In the genomic region with DNA sequence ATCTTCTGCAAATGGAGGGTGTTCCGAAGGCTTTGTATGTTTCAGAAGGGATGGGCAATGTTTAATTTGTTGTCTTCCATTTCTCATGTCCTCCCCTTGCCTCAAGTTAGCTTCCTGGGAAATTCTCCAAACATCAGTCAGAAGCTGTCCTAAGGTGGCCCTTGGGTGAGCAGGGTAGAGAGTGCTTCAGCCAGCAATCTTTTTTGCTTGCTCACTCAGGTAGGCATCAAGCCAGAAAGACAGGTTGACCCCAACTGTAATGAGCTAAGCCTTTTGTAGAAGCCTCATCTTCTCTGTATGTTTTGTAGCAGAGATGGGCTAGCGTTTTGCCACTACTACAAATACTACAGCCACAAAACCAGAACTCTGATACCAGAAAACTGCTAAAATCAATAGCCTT, we compare ENCODE assay signal across 17 cellular contexts.
DNase-seq lines count a peak whose midpoint lies in the region; FAIRE-seq and TF ChIP-seq lines count a peak whose summit lies in the region.
"Had no signal": no experiment of that assay in that cellular context is flagged by ENCODE, and none has a peak within 500 bp of the region (broad histone marks: within the 10 kb centered on the region; RNA-seq: fewer than 3 reads in every experiment).

No MANE protein-coding gene starts in this region.

- peak overlapping the region in 1 of 7 donors; percentile 59 for H3K4me3 Mint-ChIP-seq in CD8-positive, alpha-beta memory T cell
- H3K4me3 Mint-ChIP-seq in immature natural killer cell: peak overlapping the region in 1 of 5 donors; percentile 36

- intact Hi-C loops in testis (cut with DNase I; ENCODE audit: low total_unique reads): no loop called here

- 88 to 92% methylated on average over 2 of the region's 2 CpGs for WGBS in testis, 2 donors
- 87 to 98% (median 92%) methylated on average over 2 of the region's 2 CpGs for WGBS in small intestine, 3 donors

- H3K9me3 Mint-ChIP-seq in CD8-positive, alpha-beta memory T cell: peaks cover 0 to 3% (median 0%) of the 10 kb centered on the region in 5 donors
- H3K9me3 Mint-ChIP-seq in immature natural killer cell: no peaks in the 10 kb centered on the region

- H3K4me1 Mint-ChIP-seq in CD8-positive, alpha-beta memory T cell: peaks cover 6 to 25% (median 11%) of the 10 kb centered on the region in 3 donors
- peaks cover 0 to 8% of the 10 kb centered on the region in 2 donors for H3K4me1 Mint-ChIP-seq in immature natural killer cell

- H3K36me3 Mint-ChIP-seq in CD8-positive, alpha-beta memory T cell: peaks cover 0 to 7% (median 3%) of the 10 kb centered on the region in 3 donors
- H3K36me3 Mint-ChIP-seq in immature natural killer cell: peaks cover 0 to 7% (median 0%) of the 10 kb centered on the region in 3 donors

- H3K36me3 ChIP-seq in BLaER1 (no peaks in the 10 kb centered on the region), testis (ENCODE audit: low read depth, missing control alignments) (no peaks in the 10 kb centered on the region), small intestine (ENCODE audit: control insufficient read depth in 2 of 2, insufficient read depth in 2 of 2, low read length in 2 of 2) (no peaks in the 10 kb centered on the region)
- no peaks in the 10 kb centered on the region for H3K36me3 ChIP-seq in CD8-positive, alpha-beta memory T cell (ENCODE audit: insufficient read depth, low read length)
- H3K36me3 ChIP-seq: BLaER1 treated with 17β-estradiol and CSF1 and Interleukin-3, amounts not matched to agents 10 nM and 100 nM; HAP-1 had no signal

- H3K9ac ChIP-seq in BLaER1: no peak overlapping the region
- H3K9ac ChIP-seq: BLaER1 treated with 17β-estradiol and CSF1 and Interleukin-3, amounts not matched to agents 10 nM and 100 nM had no signal

- FAIRE-seq in small intestine (lab: Jason Lieb, UNC): no peak
- FAIRE-seq: A549, GM19239, HepG2, HTR-8/SVneo had no signal

- H3K27me3 Mint-ChIP-seq in CD8-positive, alpha-beta memory T cell: peaks cover 0 to 2% of the 10 kb centered on the region in 2 donors
- H3K27me3 Mint-ChIP-seq in immature natural killer cell (ENCODE audit: low read depth in 3 of 3): no peaks in the 10 kb centered on the region

- CTCF ChIA-PET in CD8-positive, alpha-beta memory T cell (lab: Charles Lee): interaction anchor here (4.9 kb wide), 1 partner anchor 8 kb away, joined by 30 read pairs; no protein-coding TSS in a partner anchor

- 0 out of 2 replicates have a peak overlapping the region, but pooled peaks have one; percentile 78 for H3K4me2 ChIP-seq in BLaER1
- H3K4me2 ChIP-seq: A549 had no signal

- no peaks in the 10 kb centered on the region for H4K20me1 ChIP-seq in BLaER1
- H4K20me1 ChIP-seq: BLaER1 treated with 17β-estradiol and CSF1 and Interleukin-3, amounts not matched to agents 10 nM and 100 nM had no signal

- H3K27ac ChIP-seq in BLaER1 (no peak overlapping the region), testis (no peak overlapping the region), small intestine (ENCODE audit: low read depth in 1 of 2, low read length in 1 of 2) (no peak overlapping the region)
- peak overlapping the region; percentile 90 for H3K27ac ChIP-seq in CD8-positive, alpha-beta memory T cell (ENCODE audit: low read depth, low read length)
- H3K27ac ChIP-seq: A549 had no signal

- no peaks in the 10 kb centered on the region for H3K27me3 ChIP-seq in BLaER1
- H3K27me3 ChIP-seq in CD8-positive, alpha-beta memory T cell (ENCODE audit: insufficient read depth, low read length, poor library complexity, severe bottlenecking): no peaks in the 10 kb centered on the region
- H3K27me3 ChIP-seq in testis: no peaks in the 10 kb centered on the region
- no peaks in the 10 kb centered on the region for H3K27me3 ChIP-seq in small intestine (ENCODE audit: control insufficient read depth in 2 of 2, insufficient read depth in 2 of 2, low read length in 2 of 2)
- H3K27me3 ChIP-seq: BLaER1 treated with 17β-estradiol and CSF1 and Interleukin-3, amounts not matched to agents 10 nM and 100 nM had no signal

- POLR2A ChIA-PET in CD8-positive, alpha-beta memory T cell (lab: Charles Lee): no interaction called here

- H3K4me3 ChIP-seq in BLaER1 (no peak overlapping the region), testis (no peak overlapping the region), small intestine (ENCODE audit: low read depth in 1 of 2, low read length in 2 of 2) (no peak overlapping the region)
- no peak overlapping the region for H3K4me3 ChIP-seq in CD8-positive, alpha-beta memory T cell (ENCODE audit: low read length)
- H3K4me3 ChIP-seq: A549, HAP-1 had no signal

- DNase-seq in CD8-positive, alpha-beta memory T cell: no peak
- DNase-seq in OCI-M1 (lab: John Stamatoyannopoulos, UW) (peak; percentile 37), kidney tubule cell (ENCODE audit: low spot score) (peak; percentile 74), testis (no peak), immature natural killer cell (no peak), small intestine (no peak)
- DNase-seq: CD4-positive, CD25-positive, alpha-beta regulatory T cell; COR-L47; GF-D8; GOT3 had no signal

- TF ChIP-seq POLR2A in testis (IDR thresholded peaks at IDR 0.05): no peak

- H3K27ac Mint-ChIP-seq in CD8-positive, alpha-beta memory T cell: peak overlapping the region in 2 of 8 donors; percentile 1 to 2
- peak overlapping the region in 2 of 6 donors; percentile 24 to 76 for H3K27ac Mint-ChIP-seq in immature natural killer cell

- H3K4me1 ChIP-seq in BLaER1: peaks cover 13% of the 10 kb centered on the region; the same call in 1 of the 2 replicates
- H3K4me1 ChIP-seq in CD8-positive, alpha-beta memory T cell (ENCODE audit: insufficient read depth, low read length): peaks cover 25% of the 10 kb centered on the region
- no peaks in the 10 kb centered on the region for H3K4me1 ChIP-seq in testis
- H3K4me1 ChIP-seq in small intestine (ENCODE audit: control insufficient read depth in 2 of 2, insufficient read depth in 1 of 2, low read depth in 1 of 2, low read length in 1 of 2): no peaks in the 10 kb centered on the region
- H3K4me1 ChIP-seq: A549, HAP-1 had no signal

- H3K9me3 ChIP-seq in BLaER1: peaks cover 5% of the 10 kb centered on the region; the same call in 1 of the 2 replicates
- H3K9me3 ChIP-seq in CD8-positive, alpha-beta memory T cell (ENCODE audit: low read length): no peaks in the 10 kb centered on the region
- no peaks in the 10 kb centered on the region for H3K9me3 ChIP-seq in testis
- H3K9me3 ChIP-seq in small intestine (ENCODE audit: control insufficient read depth, low read depth): no peaks in the 10 kb centered on the region
- H3K9me3 ChIP-seq: A549, HAP-1 had no signal

- TF ChIP-seq CTCF in testis (IDR thresholded peaks at IDR 0.05): no peak

Comparison
In these comparisons a context has a peak if more than half of its experiments do, and no peak if none do; other contexts are left out.
1. DNase-seq: peak in OCI-M1 (single experiment) and kidney tubule cell (single experiment); none in CD8-positive, alpha-beta memory T cell (0 of 5), testis (single experiment), immature natural killer cell (0 of 3) and small intestine (single experiment).